In the genomic region with DNA sequence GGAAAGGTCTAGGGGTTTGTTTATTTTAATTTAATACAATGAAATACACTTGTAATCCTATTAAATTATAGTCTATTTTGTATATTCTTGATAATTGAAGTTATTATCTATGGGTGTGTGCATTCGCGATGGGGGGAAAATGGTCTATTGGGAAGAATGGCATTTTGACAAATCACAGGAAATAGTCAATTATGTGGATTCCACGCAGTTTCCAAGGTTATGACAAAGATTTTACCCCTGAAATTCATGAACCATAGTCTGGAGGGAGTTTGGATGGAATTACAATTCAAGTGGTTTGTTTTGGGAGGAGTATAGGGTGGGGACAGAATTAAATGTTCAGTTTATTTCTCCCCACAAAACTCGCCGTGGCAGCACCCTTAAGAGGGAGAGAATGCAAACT, we compare ENCODE assay signal across 16 cellular contexts.
A peak's percentile ranks its signal among the peaks of the same experiment; 100 is the strongest.
DNase-seq lines count a peak whose midpoint lies in the region; ATAC-seq and TF ChIP-seq lines count a peak whose summit lies in the region.
"Had no signal": no experiment of that assay in that cellular context is flagged by ENCODE, and none has a peak within 500 bp of the region (broad histone marks: within the 10 kb centered on the region; RNA-seq: fewer than 3 reads in every experiment).

No MANE protein-coding gene starts in this region.

- H3K27me3 ChIP-seq in HUES6 (ENCODE audit: control insufficient read depth, insufficient read depth, low read length) = no peaks in the 10 kb centered on the region
- no peaks in the 10 kb centered on the region for H3K27me3 ChIP-seq in endodermal cell (ENCODE audit: control insufficient read depth, insufficient read depth, low read length, poor library complexity, severe bottlenecking)
- H3K27me3 ChIP-seq: BLaER1, SJCRH30 had no signal

- H3K27me3 Mint-ChIP-seq in endodermal cell (ENCODE audit: insufficient read depth) (no peaks in the 10 kb centered on the region), osteocyte (ENCODE audit: unreplicated experiment) (no peaks in the 10 kb centered on the region)
- H3K27me3 Mint-ChIP-seq: CD8-positive, alpha-beta memory T cell; T-cell had no signal

- no peaks in the 10 kb centered on the region for H3K9me2 ChIP-seq in OCI-LY7 (ENCODE audit: insufficient read depth, low read length)

- no peak for TF ChIP-seq CTCF in OCI-LY7 (conservative IDR thresholded peaks at IDR 0.05; ENCODE audit: low read length)
- no peak for TF ChIP-seq CTCF in endodermal cell (conservative IDR thresholded peaks at IDR 0.05)
- TF ChIP-seq CTCF in osteocyte (IDR thresholded peaks at IDR 0.05) = no peak

- H3K4me3 ChIP-seq in HUES6 (ENCODE audit: low read depth, low read length) (no peak overlapping the region), OCI-LY7 (ENCODE audit: low read depth, low read length, poor library complexity, severe bottlenecking) (no peak overlapping the region), endodermal cell (ENCODE audit: low read length) (no peak overlapping the region)
- H3K4me3 ChIP-seq: BLaER1, SJCRH30 had no signal

- H3K9ac ChIP-seq in HUES6 (ENCODE audit: low read length) (no peak overlapping the region), endodermal cell (ENCODE audit: extremely low read depth, low read length, poor library complexity, severe bottlenecking) (no peak overlapping the region)
- H3K9ac ChIP-seq: BLaER1 had no signal

- no peaks in the 10 kb centered on the region for H3K79me2 ChIP-seq in OCI-LY7 (ENCODE audit: insufficient read depth, low read depth, low read length)

- intact Hi-C loops in OCI-LY7 (cut with micrococcal nuclease; ENCODE audit: unreplicated experiment) = no loop called here
- intact Hi-C loops in sciatic nerve (cut with DNase I) = no loop called here

- H2AFZ ChIP-seq in OCI-LY7 (ENCODE audit: low read length) = peak overlapping the region; percentile 58

- peak overlapping the region; percentile 26 for H3K27ac Mint-ChIP-seq in endodermal cell
- H3K27ac Mint-ChIP-seq in osteocyte (ENCODE audit: unreplicated experiment) = peak overlapping the region; percentile 92
- H3K27ac Mint-ChIP-seq: CD8-positive, alpha-beta memory T cell; T-cell had no signal

- no peaks in the 10 kb centered on the region for H3K9me3 Mint-ChIP-seq in endodermal cell
- H3K9me3 Mint-ChIP-seq in osteocyte (ENCODE audit: unreplicated experiment) = no peaks in the 10 kb centered on the region
- H3K9me3 Mint-ChIP-seq: T-cell had no signal

- peak overlapping the region; percentile 25; the same call in 1 of the 2 replicates for H3K4me2 ChIP-seq in OCI-LY7 (ENCODE audit: low read length)
- H3K4me2 ChIP-seq: BLaER1 had no signal

- no TSS peak for BruUV-seq in OCI-LY7 (replicated peaks; lab: Mats Ljungman, UMichigan)

- peaks cover 9% of the 10 kb centered on the region for H3K4me1 Mint-ChIP-seq in endodermal cell
- peaks cover 51% of the 10 kb centered on the region for H3K4me1 Mint-ChIP-seq in osteocyte (ENCODE audit: unreplicated experiment)
- H3K4me1 Mint-ChIP-seq: CD8-positive, alpha-beta memory T cell; T-cell had no signal

- no peaks in the 10 kb centered on the region for H4K20me1 ChIP-seq in OCI-LY7 (ENCODE audit: insufficient read depth, low read length)
- H4K20me1 ChIP-seq: BLaER1 had no signal

- H3K36me3 Mint-ChIP-seq in endodermal cell (ENCODE audit: low read depth) (no peaks in the 10 kb centered on the region), osteocyte (ENCODE audit: unreplicated experiment) (peaks cover 5% of the 10 kb centered on the region)
- H3K36me3 Mint-ChIP-seq: CD8-positive, alpha-beta memory T cell; T-cell had no signal

- 73 to 92% methylated on average over 3 to 5 of the region's 5 CpGs for WGBS in endodermal cell (ENCODE audit: insufficient coverage in 1 of 2, insufficient read length in 1 of 2), 2 experiments

- ATAC-seq in HG02623 (IDR thresholded peaks at IDR 0.05; ENCODE audit: unreplicated experiment) = no peak
- no peak for ATAC-seq in sciatic nerve
- ATAC-seq: T-cell had no signal

- POLR2A ChIA-PET in OCI-LY7 (lab: Charles Lee) = no interaction called here

- peaks cover 57% of the 10 kb centered on the region for H3K4me1 ChIP-seq in HUES6 (ENCODE audit: control insufficient read depth, insufficient read depth, low read length)
- no peaks in the 10 kb centered on the region for H3K4me1 ChIP-seq in OCI-LY7 (ENCODE audit: insufficient read depth, low read length, poor library complexity, severe bottlenecking)
- H3K4me1 ChIP-seq in endodermal cell (ENCODE audit: control insufficient read depth, insufficient read depth, low read length) = no peaks in the 10 kb centered on the region
- H3K4me1 ChIP-seq: BLaER1, SJCRH30 had no signal

- H3K4me3 Mint-ChIP-seq in endodermal cell (no peak overlapping the region), osteocyte (ENCODE audit: unreplicated experiment) (peak overlapping the region; percentile 46)
- H3K4me3 Mint-ChIP-seq: CD8-positive, alpha-beta memory T cell; T-cell had no signal

- H3K36me3 ChIP-seq in HUES6 (ENCODE audit: control insufficient read depth, insufficient read depth, low read length) (no peaks in the 10 kb centered on the region), OCI-LY7 (ENCODE audit: insufficient read depth, low read length) (no peaks in the 10 kb centered on the region), endodermal cell (ENCODE audit: control insufficient read depth, insufficient read depth, low read length) (no peaks in the 10 kb centered on the region)
- H3K36me3 ChIP-seq: BLaER1, SJCRH30 had no signal

- no peaks in the 10 kb centered on the region for H3K9me3 ChIP-seq in HUES6 (ENCODE audit: control insufficient read depth, insufficient read depth, low read depth, low read length)
- no peaks in the 10 kb centered on the region for H3K9me3 ChIP-seq in OCI-LY7 (ENCODE audit: low read length)
- H3K9me3 ChIP-seq in endodermal cell (ENCODE audit: control insufficient read depth, low read length) = no peaks in the 10 kb centered on the region
- H3K9me3 ChIP-seq: BLaER1, SJCRH30 had no signal

- CTCF ChIA-PET in OCI-LY7 (lab: Charles Lee; ENCODE audit: unreplicated experiment) = no interaction called here

- H3K27ac ChIP-seq in HUES6 (ENCODE audit: low read depth, low read length) (peak overlapping the region; percentile 77), OCI-LY7 (ENCODE audit: low read depth, low read length, poor library complexity, severe bottlenecking) (no peak overlapping the region), endodermal cell (ENCODE audit: low read depth, low read length) (no peak overlapping the region)
- H3K27ac ChIP-seq: BLaER1, SJCRH30 had no signal

- no peak for DNase-seq in OCI-LY7 (ENCODE audit: low spot score)
- no peak for DNase-seq in endodermal cell
- DNase-seq in osteocyte (ENCODE audit: extremely low spot score, unreplicated experiment) = no peak
- no peak for DNase-seq in stimulated activated CD4-positive, alpha-beta T cell treated with anti-CD3 and anti-CD28 coated beads, Interleukin-12 subunit alpha, Interleukin-12 subunit beta, amount 100 ng/mL, for 4 hours
- DNase-seq in NCI-H2227 treated with DMSO at 0.1 percent for 48 hours (lab: John Stamatoyannopoulos, UW) = no peak
- DNase-seq in sciatic nerve (ENCODE audit: low spot score) = no peak
- DNase-seq: CD8-positive, alpha-beta memory T cell; H7; KBM-7; NCI-H1105; NCI-H1694 treated with DMSO at 0.1 percent for 48 hours; SJCRH30; T-cell had no signal
